In the genomic region with DNA sequence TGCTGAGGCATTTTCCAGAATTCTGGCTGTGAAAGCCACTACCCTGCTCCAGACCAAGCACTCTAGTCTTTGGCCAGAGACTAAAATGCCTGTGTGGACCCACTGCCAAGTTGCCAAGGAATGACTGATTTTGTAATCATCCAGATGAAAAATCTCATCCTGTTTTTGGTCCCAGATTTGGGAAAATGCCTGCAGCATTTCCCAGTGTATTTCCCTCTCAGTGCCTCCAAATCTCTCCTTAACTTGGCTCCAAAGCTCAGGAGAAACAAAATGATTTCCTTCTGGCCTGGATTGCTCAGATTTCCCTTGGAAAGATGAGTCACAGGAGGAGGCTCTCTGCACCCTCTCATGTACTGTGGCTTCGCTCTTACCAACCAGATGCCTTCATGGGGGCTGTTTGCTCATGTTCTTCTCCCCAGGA, we compare ENCODE assay signal across 18 cellular contexts.
A peak's percentile ranks its signal among the peaks of the same experiment; 100 is the strongest.
DNase-seq lines count a peak whose midpoint lies in the region; ATAC-seq and TF ChIP-seq lines count a peak whose summit lies in the region.
"Had no signal": no experiment of that assay in that cellular context is flagged by ENCODE, and none has a peak within 500 bp of the region (broad histone marks: within the 10 kb centered on the region; RNA-seq: fewer than 3 reads in every experiment).

No MANE protein-coding gene starts in this region.

- peaks cover 0 to 1% of the 10 kb centered on the region in 2 donors for H3K27me3 Mint-ChIP-seq in CD4-positive, alpha-beta memory T cell

- no peak overlapping the region for H3K4me3 ChIP-seq in AG10803 (ENCODE audit: low read length)
- H3K4me3 ChIP-seq in MG63 = no peak overlapping the region
- no peak overlapping the region for H3K4me3 ChIP-seq in cardiac fibroblast (replicated peaks in 1 of 2; ENCODE audit: low read depth in 2 of 2, low read length in 2 of 2)
- no peak overlapping the region for H3K4me3 ChIP-seq in right cardiac atrium (ENCODE audit: low read length)
- H3K4me3 ChIP-seq in thyroid gland (replicated peaks in 1 of 3) = no peak overlapping the region
- no peak overlapping the region for H3K4me3 ChIP-seq in CD4-positive, alpha-beta memory T cell (ENCODE audit: low read length in 2 of 2)
- H3K4me3 ChIP-seq in H7 (ENCODE audit: insufficient read depth, low read depth, low read length) = no peak overlapping the region
- H3K4me3 ChIP-seq: colonic mucosa, K562 had no signal

- no peak overlapping the region for H3K4me3 Mint-ChIP-seq in CD4-positive, alpha-beta memory T cell
- H3K4me3 Mint-ChIP-seq: mesothelial cell of epicardium; T-helper 1 cell treated with Interleukin-12 subunit alpha and Interleukin-12 subunit beta and Interleukin-4 antibody, amounts not matched to agents 30 μg/mL and 1 μg/mL, for 36 hours had no signal

- no peaks in the 10 kb centered on the region for H3K4me1 ChIP-seq in right cardiac atrium (ENCODE audit: control insufficient read depth, insufficient read depth, low read length)
- H3K4me1 ChIP-seq in thyroid gland = no peaks in the 10 kb centered on the region
- no peaks in the 10 kb centered on the region for H3K4me1 ChIP-seq in CD4-positive, alpha-beta memory T cell (ENCODE audit: insufficient read depth, low read length)
- H3K4me1 ChIP-seq: colonic mucosa had no signal

- H3K36me3 ChIP-seq in MG63 (no peaks in the 10 kb centered on the region), thyroid gland (no peaks in the 10 kb centered on the region), H7 (replicated peaks; ENCODE audit: control insufficient read depth, insufficient read depth, low read length) (no peaks in the 10 kb centered on the region)
- H3K36me3 ChIP-seq in CD4-positive, alpha-beta memory T cell (ENCODE audit: insufficient read depth, low read length) = no peaks in the 10 kb centered on the region
- H3K36me3 ChIP-seq: colonic mucosa had no signal

- H3K4me1 Mint-ChIP-seq in CD4-positive, alpha-beta memory T cell = no peaks in the 10 kb centered on the region
- H3K4me1 Mint-ChIP-seq: mesothelial cell of epicardium had no signal

- no peak for TF ChIP-seq POLR2A in thyroid gland (IDR thresholded peaks at IDR 0.05)

- POLR2A ChIA-PET in CD4-positive, alpha-beta memory T cell (lab: Charles Lee; ENCODE audit: partially characterized antibody) = no interaction called here

- ATAC-seq in right cardiac atrium (peak; percentile 46 to 63), HG02571 (IDR thresholded peaks at IDR 0.05; ENCODE audit: unreplicated experiment) (no peak)
- ATAC-seq: activated naive CD4-positive, alpha-beta T cell treated with anti-CD3 and anti-CD28 coated beads, Interleukin-2, amount 50 U/mL, for 72 hours; K562 had no signal

- DNase-seq in AG10803 (ENCODE audit: low read depth) = peak; percentile 93
- peak; percentile 78 for DNase-seq in MG63
- DNase-seq in cardiac fibroblast (ENCODE audit: low read depth in 2 of 2) = peak; percentile 66 to 83
- DNase-seq in right cardiac atrium = peak in 1 of 3 donors; percentile 37
- no peak for DNase-seq in thyroid gland
- DNase-seq in CD4-positive, alpha-beta memory T cell = no peak
- no peak for DNase-seq in H7
- DNase-seq: activated CD4-positive, alpha-beta T cell treated with anti-CD3 and anti-CD28 coated beads for 1 hour; AML-193; colonic mucosa; DMS 273 treated with DMSO at 0.1 percent for 48 hours; NCI-H146; nucleus accumbens had no signal

- H3K27me3 ChIP-seq in MG63 (no peaks in the 10 kb centered on the region), right cardiac atrium (ENCODE audit: control insufficient read depth, insufficient read depth) (no peaks in the 10 kb centered on the region), thyroid gland (no peaks in the 10 kb centered on the region), H7 (ENCODE audit: control insufficient read depth, insufficient read depth, low read length) (no peaks in the 10 kb centered on the region)
- no peaks in the 10 kb centered on the region for H3K27me3 ChIP-seq in CD4-positive, alpha-beta memory T cell (ENCODE audit: insufficient read depth, low read length)
- H3K27me3 ChIP-seq: colonic mucosa had no signal

- H3K9me3 ChIP-seq in MG63 (peaks cover 39% of the 10 kb centered on the region), right cardiac atrium (ENCODE audit: control insufficient read depth, low read length) (peaks cover 10% of the 10 kb centered on the region), thyroid gland (no peaks in the 10 kb centered on the region)
- no peaks in the 10 kb centered on the region for H3K9me3 ChIP-seq in CD4-positive, alpha-beta memory T cell (ENCODE audit: control insufficient read depth in 1 of 2, low read length in 2 of 2)
- H3K9me3 ChIP-seq: colonic mucosa had no signal

- H3K27ac Mint-ChIP-seq in CD4-positive, alpha-beta memory T cell = no peak overlapping the region
- H3K27ac Mint-ChIP-seq: activated naive CD4-positive, alpha-beta T cell treated with anti-CD3 and anti-CD28 coated beads, Interleukin-2, amount 50 U/mL, for 72 hours; mesothelial cell of epicardium; T-helper 1 cell treated with Interleukin-12 subunit alpha and Interleukin-12 subunit beta and Interleukin-4 antibody, amounts not matched to agents 30 μg/mL and 1 μg/mL, for 36 hours had no signal

- TF ChIP-seq CTCF in AG10803 (conservative IDR thresholded peaks at IDR 0.05; ENCODE audit: low read length) = no peak
- TF ChIP-seq CTCF in cardiac fibroblast (IDR thresholded peaks at IDR 0.05; ENCODE audit: low read depth, low read length) = no peak
- TF ChIP-seq CTCF in thyroid gland (IDR thresholded peaks at IDR 0.05) = no peak

- H3K36me3 Mint-ChIP-seq in CD4-positive, alpha-beta memory T cell = peaks cover 0 to 3% of the 10 kb centered on the region in 2 donors

- intact Hi-C loops in right cardiac atrium (cut with DNase I) (no loop called here), thyroid gland (cut with DNase I) (no loop called here)
- intact Hi-C loops in CD4-positive, alpha-beta memory T cell (cut with micrococcal nuclease) = no loop called here

- H3K27ac ChIP-seq in right cardiac atrium (ENCODE audit: low read length) (no peak overlapping the region), thyroid gland (no peak overlapping the region)
- H3K27ac ChIP-seq in CD4-positive, alpha-beta memory T cell (ENCODE audit: low read depth, low read length) = no peak overlapping the region
- H3K27ac ChIP-seq: colonic mucosa had no signal

- peaks cover 7 to 58% (median 41%) of the 10 kb centered on the region in 8 donors for H3K9me3 Mint-ChIP-seq in CD4-positive, alpha-beta memory T cell

- CTCF ChIA-PET in CD4-positive, alpha-beta memory T cell (lab: Charles Lee; ENCODE audit: partially characterized antibody) = no interaction called here

- WGBS in right cardiac atrium = 65% methylated on average over 1 of the region's 1 CpG
- WGBS in thyroid gland, 2 donors = 54 to 70% methylated on average over 1 of the region's 1 CpG

Comparison
In these comparisons a context has a peak if more than half of its experiments do, and no peak if none do; other contexts are left out.
1. DNase-seq: peak in AG10803 (single experiment), MG63 (single experiment) and cardiac fibroblast (2 of 2); none in thyroid gland (0 of 2), CD4-positive, alpha-beta memory T cell (0 of 5) and H7 (single experiment).